ENCODE assay signal across 15 cellular contexts in the genomic region with DNA sequence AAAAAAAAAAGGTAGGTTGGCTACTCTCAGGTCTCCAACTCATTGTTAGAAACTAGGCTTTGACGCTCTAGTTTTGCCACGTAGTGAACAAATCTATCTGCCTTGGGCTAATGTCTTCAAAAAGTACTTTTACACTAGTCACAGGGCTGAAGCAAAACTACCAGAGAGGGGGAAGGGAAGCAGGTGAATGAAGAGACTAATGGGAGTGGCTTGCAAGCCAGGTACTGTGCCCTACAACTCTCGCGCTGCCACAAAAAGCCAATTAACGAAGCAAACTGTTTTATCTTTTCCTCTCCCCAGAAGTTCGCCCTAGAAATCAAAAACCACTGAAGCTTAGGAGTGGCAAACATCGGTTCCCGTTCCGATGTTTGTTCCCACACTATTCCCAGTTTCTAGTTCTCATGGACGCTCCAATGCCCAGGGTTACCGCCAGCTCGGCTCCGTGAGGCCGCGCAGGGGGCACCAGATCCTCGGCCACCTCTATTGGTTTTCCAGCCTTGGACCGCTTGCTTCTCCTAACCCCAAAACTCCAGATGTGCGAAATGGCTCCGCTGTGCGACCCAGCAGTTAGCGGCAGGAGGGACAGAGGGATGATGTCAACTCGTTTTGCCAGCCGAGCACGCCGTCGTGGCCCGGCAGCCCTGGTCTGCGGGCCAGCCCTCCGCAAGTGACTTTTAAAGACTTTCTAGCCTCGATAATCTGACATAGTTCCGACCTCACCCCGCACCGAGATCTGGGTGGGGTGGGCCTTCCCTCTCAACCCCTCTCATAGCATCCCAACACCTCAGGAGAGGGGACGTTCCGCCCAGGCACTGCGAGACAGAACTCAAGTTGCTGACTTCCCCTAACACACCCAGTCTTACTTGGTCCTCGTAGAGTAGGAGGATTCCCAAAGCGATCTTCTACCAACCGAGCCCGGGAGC.
DNase-seq lines count a peak whose midpoint lies in the region; ATAC-seq and TF ChIP-seq lines count a peak whose summit lies in the region.
"Had no signal": no experiment of that assay in that cellular context is flagged by ENCODE, and none has a peak within 500 bp of the region (broad histone marks: within the 10 kb centered on the region; RNA-seq: fewer than 3 reads in every experiment).

No MANE protein-coding gene starts in this region.

- POLR2A ChIA-PET in GM10248 (lab: Yijun Ruan, JAX) (no interaction called here), MCF 10A (lab: Yijun Ruan, JAX) (no interaction called here)

- no peak overlapping the region for H3K27ac ChIP-seq in lower lobe of right lung
- H3K27ac ChIP-seq: ovary had no signal

- H3K27me3 Mint-ChIP-seq in activated T-helper 2 cell treated with anti-CD3 and anti-CD28 coated beads, Interferon-gamma antibody, Interleukin-2, Interleukin-4, amounts not matched to agents 10 μg/mL and 5 μg/mL and 100 μg/mL, durations not matched to agents 14 hours and 24 hours and 36 hours (ENCODE audit: low read depth) = peaks cover 2% of the 10 kb centered on the region
- H3K27me3 Mint-ChIP-seq in MCF 10A (ENCODE audit: insufficient read depth, unreplicated experiment) = no peaks in the 10 kb centered on the region

- H3K4me3 Mint-ChIP-seq in activated T-helper 2 cell treated with anti-CD3 and anti-CD28 coated beads, Interferon-gamma antibody, Interleukin-2, Interleukin-4, amounts not matched to agents 10 μg/mL and 5 μg/mL and 100 μg/mL, durations not matched to agents 14 hours and 24 hours and 36 hours (ENCODE audit: low read depth) = peak overlapping the region; percentile 88
- H3K4me3 Mint-ChIP-seq in MCF 10A (ENCODE audit: unreplicated experiment) = no peak overlapping the region

- CTCF ChIA-PET in GM10248 (lab: Yijun Ruan, JAX) = no interaction called here
- CTCF ChIA-PET in MCF 10A (lab: Yijun Ruan, JAX) = no interaction called here

- ATAC-seq in lower lobe of right lung = no peak
- ATAC-seq in HG02588 (IDR thresholded peaks at IDR 0.05; ENCODE audit: unreplicated experiment) = no peak

- no peaks in the 10 kb centered on the region for H3K27me3 ChIP-seq in lower lobe of right lung (ENCODE audit: low read depth)
- H3K27me3 ChIP-seq: ovary had no signal

- intact Hi-C loops in activated T-helper 2 cell treated with anti-CD3 and anti-CD28 coated beads, Interferon-gamma antibody, Interleukin-2, Interleukin-4, amounts not matched to agents 10 μg/mL and 5 μg/mL and 100 μg/mL, durations not matched to agents 14 hours and 24 hours and 36 hours (cut with micrococcal nuclease) = loop anchor here (2.0 kb wide), 1 partner anchor 70 kb away; no protein-coding TSS in a partner anchor
- intact Hi-C loops in lower lobe of right lung (cut with DNase I) (no loop called here), MCF 10A (cut with micrococcal nuclease) (no loop called here)

- peaks cover 37% of the 10 kb centered on the region for H3K4me1 Mint-ChIP-seq in activated T-helper 2 cell treated with anti-CD3 and anti-CD28 coated beads, Interferon-gamma antibody, Interleukin-2, Interleukin-4, amounts not matched to agents 10 μg/mL and 5 μg/mL and 100 μg/mL, durations not matched to agents 14 hours and 24 hours and 36 hours (ENCODE audit: low read depth)
- H3K4me1 Mint-ChIP-seq in MCF 10A (ENCODE audit: insufficient read depth, unreplicated experiment) = no peaks in the 10 kb centered on the region

- no peaks in the 10 kb centered on the region for H3K9me3 Mint-ChIP-seq in activated T-helper 2 cell treated with anti-CD3 and anti-CD28 coated beads, Interferon-gamma antibody, Interleukin-2, Interleukin-4, amounts not matched to agents 10 μg/mL and 5 μg/mL and 100 μg/mL, durations not matched to agents 14 hours and 24 hours and 36 hours
- no peaks in the 10 kb centered on the region for H3K9me3 Mint-ChIP-seq in MCF 10A (ENCODE audit: unreplicated experiment)

- peak overlapping the region; percentile 31 for H3K4me3 ChIP-seq in lower lobe of right lung
- H3K4me3 ChIP-seq: ovary had no signal

- H3K4me1 ChIP-seq in lower lobe of right lung = no peaks in the 10 kb centered on the region

- H3K27ac Mint-ChIP-seq in activated T-helper 2 cell treated with anti-CD3 and anti-CD28 coated beads, Interferon-gamma antibody, Interleukin-2, Interleukin-4, amounts not matched to agents 10 μg/mL and 5 μg/mL and 100 μg/mL, durations not matched to agents 14 hours and 24 hours and 36 hours = peak overlapping the region; percentile 92
- no peak overlapping the region for H3K27ac Mint-ChIP-seq in MCF 10A (ENCODE audit: low read depth, unreplicated experiment)

- H3K9me3 ChIP-seq in lower lobe of right lung = no peaks in the 10 kb centered on the region
- H3K9me3 ChIP-seq: ovary had no signal

- TF ChIP-seq CTCF in lower lobe of right lung (IDR thresholded peaks at IDR 0.05) (no peak), GM10248 (IDR thresholded peaks at IDR 0.05; ENCODE audit: control extremely low read depth, extremely low read depth, low read depth, missing control alignments) (no peak), MCF 10A (IDR thresholded peaks at IDR 0.05; ENCODE audit: unreplicated experiment) (no peak)

- H3K36me3 Mint-ChIP-seq in activated T-helper 2 cell treated with anti-CD3 and anti-CD28 coated beads, Interferon-gamma antibody, Interleukin-2, Interleukin-4, amounts not matched to agents 10 μg/mL and 5 μg/mL and 100 μg/mL, durations not matched to agents 14 hours and 24 hours and 36 hours (ENCODE audit: low read depth) = no peaks in the 10 kb centered on the region
- H3K36me3 Mint-ChIP-seq in MCF 10A (ENCODE audit: insufficient read depth, unreplicated experiment) = no peaks in the 10 kb centered on the region

- no TSS peak for BruUV-seq in MCF 10A (replicated peaks; lab: Mats Ljungman, UMichigan)

- no peaks in the 10 kb centered on the region for H3K36me3 ChIP-seq in lower lobe of right lung
- H3K36me3 ChIP-seq: ovary had no signal

- peak; percentile 7 for DNase-seq in stimulated activated CD4-positive, alpha-beta T cell treated with anti-CD3 and anti-CD28 coated beads, Interleukin-1b, Interleukin-23, amount 100 ng/mL, for 48 hours
- DNase-seq in stimulated activated CD4-positive, alpha-beta T cell treated with anti-CD3 and anti-CD28 coated beads, Interleukin-2, amount 100 ng/mL, for 48 hours = no peak
- no peak for DNase-seq in activated T-helper 2 cell treated with anti-CD3 and anti-CD28 coated beads, Interferon-gamma antibody, Interleukin-2, Interleukin-4, amounts not matched to agents 10 μg/mL and 5 μg/mL and 100 μg/mL, durations not matched to agents 14 hours and 24 hours and 36 hours (ENCODE audit: low spot score)
- DNase-seq in lower lobe of right lung (no peak), SHP77 (lab: John Stamatoyannopoulos, UW) (no peak), GM10248 (ENCODE audit: extremely low spot score) (no peak), MCF 10A (ENCODE audit: unreplicated experiment) (no peak)
- DNase-seq: activated gamma-delta T cell treated with Interleukin-2 at 50 U/mL for 16 hours; central memory CD4-positive, alpha-beta T cell; DMS79 treated with DMSO at 0.1 percent for 48 hours; NCI-H1930; NCI-H774; ovary; Right ventricle myocardium superior had no signal
